In genomic region chr2:111030271-111030891, GRCh38 we compare ENCODE assay signal across 11 cellular contexts.
DNase-seq lines count a peak whose midpoint lies in the region; ATAC-seq and TF ChIP-seq lines count a peak whose summit lies in the region.
"Had no signal": no experiment of that assay in that cellular context is flagged by ENCODE, and none has a peak within 500 bp of the region (broad histone marks: within the 10 kb centered on the region; RNA-seq: fewer than 3 reads in every experiment).

No MANE protein-coding gene starts in this region.

- DNase-seq in right atrium auricular region (ENCODE audit: low spot score), result peak; percentile 44
- DNase-seq in left cardiac atrium, result no peak
- peak; percentile 8 for DNase-seq in astrocyte of the spinal cord (ENCODE audit: low read depth, low spot score)
- no peak for DNase-seq in type B pancreatic cell (ENCODE audit: extremely low spot score, unreplicated experiment)
- no peak for DNase-seq in stimulated activated naive CD4-positive, alpha-beta T cell (lab: John Stamatoyannopoulos, UW)
- no peak for DNase-seq in NOMO-1 treated with dmso at 0.1 percent for 144 hours (lab: John Stamatoyannopoulos, UW; ENCODE audit: unreplicated experiment)
- no peak for DNase-seq in omental fat pad (ENCODE audit: low spot score)
- DNase-seq: naive thymus-derived CD8-positive, alpha-beta T cell; NCI-H1436 had no signal

- peaks cover 0 to 22% of the 10 kb centered on the region in 2 donors for H3K4me1 ChIP-seq in right atrium auricular region
- H3K4me1 ChIP-seq: vagina had no signal

- H3K9me3 Mint-ChIP-seq in type B pancreatic cell, result no peaks in the 10 kb centered on the region

- H3K27me3 Mint-ChIP-seq in type B pancreatic cell, result peaks cover 30% of the 10 kb centered on the region

- no peaks in the 10 kb centered on the region for H3K9me3 ChIP-seq in right atrium auricular region
- H3K9me3 ChIP-seq: vagina had no signal

- TF ChIP-seq CTCF in right atrium auricular region (IDR thresholded peaks at IDR 0.05), result no peak
- TF ChIP-seq CTCF in astrocyte of the spinal cord (IDR thresholded peaks at IDR 0.05; ENCODE audit: low read depth, low read length), result no peak
- no peak for TF ChIP-seq CTCF in type B pancreatic cell (conservative IDR thresholded peaks at IDR 0.05)
- no peak for TF ChIP-seq CTCF in omental fat pad (IDR thresholded peaks at IDR 0.05)

- no peaks in the 10 kb centered on the region for H3K36me3 Mint-ChIP-seq in type B pancreatic cell

- peak overlapping the region; percentile 77 for H3K27ac Mint-ChIP-seq in type B pancreatic cell
- H3K27ac Mint-ChIP-seq: naive thymus-derived CD8-positive, alpha-beta T cell had no signal

- H3K36me3 ChIP-seq in right atrium auricular region, result no peaks in the 10 kb centered on the region
- H3K36me3 ChIP-seq: vagina had no signal

- peaks cover 27% of the 10 kb centered on the region for H3K4me1 Mint-ChIP-seq in type B pancreatic cell (ENCODE audit: unreplicated experiment)

- H3K4me3 ChIP-seq in right atrium auricular region (no peak overlapping the region), astrocyte of the spinal cord (ENCODE audit: low read depth, low read length) (no peak overlapping the region)
- H3K4me3 ChIP-seq: vagina had no signal

- peak overlapping the region; percentile 52 for H3K4me3 Mint-ChIP-seq in type B pancreatic cell

- H3K27ac ChIP-seq in right atrium auricular region, result no peak overlapping the region
- H3K27ac ChIP-seq: vagina had no signal

- no peak for ATAC-seq in left cardiac atrium
- peak; percentile 61 for ATAC-seq in HG02885 (IDR thresholded peaks at IDR 0.05; ENCODE audit: poor library complexity, unreplicated experiment)
- no peak for ATAC-seq in omental fat pad (ENCODE audit: low FRiP score)
- ATAC-seq: naive thymus-derived CD8-positive, alpha-beta T cell had no signal

- intact Hi-C loops in left cardiac atrium (cut with DNase I), result no loop called here

- no peaks in the 10 kb centered on the region for H3K27me3 ChIP-seq in right atrium auricular region
- H3K27me3 ChIP-seq: vagina had no signal

- in situ Hi-C loops in astrocyte of the spinal cord (cut with HindIII; ENCODE audit: low sequenced_read_pairs), result no loop called here

Comparison
In these comparisons a context has a peak if more than half of its experiments do, and no peak if none do; other contexts are left out.
1. DNase-seq: peak in right atrium auricular region (single experiment) and astrocyte of the spinal cord (single experiment); none in left cardiac atrium (single experiment), type B pancreatic cell (single experiment), stimulated activated naive CD4-positive, alpha-beta T cell (0 of 6), NOMO-1 treated with dmso at 0.1 percent for 144 hours (single experiment) and omental fat pad (single experiment).